In the genomic region with DNA sequence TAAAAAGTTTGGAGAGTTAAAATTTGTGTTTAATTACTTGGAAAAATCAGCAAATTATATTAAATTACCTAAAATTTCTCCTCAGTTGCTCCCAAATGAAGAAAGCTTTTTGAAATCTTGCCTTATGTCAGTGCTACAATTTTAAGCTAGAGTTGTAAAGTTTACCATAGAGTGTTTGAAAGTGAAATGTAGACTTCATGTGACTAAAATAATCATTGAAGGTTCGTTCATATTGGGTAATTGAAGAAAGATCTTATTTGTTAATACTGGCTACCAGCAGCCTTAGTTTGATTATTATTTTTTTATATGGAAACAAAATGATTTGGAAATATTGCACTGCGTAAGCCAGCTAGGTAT, we compare ENCODE assay signal across 2 cellular contexts.
TF ChIP-seq lines count a peak whose summit lies in the region.

No MANE protein-coding gene starts in this region.

TF ChIP-seq in SK-N-SH, 30 proteins besides CTCF, POLR2A, EP300 and RAD21 (continued from another document):
- TF ChIP-seq, protein P1, sequence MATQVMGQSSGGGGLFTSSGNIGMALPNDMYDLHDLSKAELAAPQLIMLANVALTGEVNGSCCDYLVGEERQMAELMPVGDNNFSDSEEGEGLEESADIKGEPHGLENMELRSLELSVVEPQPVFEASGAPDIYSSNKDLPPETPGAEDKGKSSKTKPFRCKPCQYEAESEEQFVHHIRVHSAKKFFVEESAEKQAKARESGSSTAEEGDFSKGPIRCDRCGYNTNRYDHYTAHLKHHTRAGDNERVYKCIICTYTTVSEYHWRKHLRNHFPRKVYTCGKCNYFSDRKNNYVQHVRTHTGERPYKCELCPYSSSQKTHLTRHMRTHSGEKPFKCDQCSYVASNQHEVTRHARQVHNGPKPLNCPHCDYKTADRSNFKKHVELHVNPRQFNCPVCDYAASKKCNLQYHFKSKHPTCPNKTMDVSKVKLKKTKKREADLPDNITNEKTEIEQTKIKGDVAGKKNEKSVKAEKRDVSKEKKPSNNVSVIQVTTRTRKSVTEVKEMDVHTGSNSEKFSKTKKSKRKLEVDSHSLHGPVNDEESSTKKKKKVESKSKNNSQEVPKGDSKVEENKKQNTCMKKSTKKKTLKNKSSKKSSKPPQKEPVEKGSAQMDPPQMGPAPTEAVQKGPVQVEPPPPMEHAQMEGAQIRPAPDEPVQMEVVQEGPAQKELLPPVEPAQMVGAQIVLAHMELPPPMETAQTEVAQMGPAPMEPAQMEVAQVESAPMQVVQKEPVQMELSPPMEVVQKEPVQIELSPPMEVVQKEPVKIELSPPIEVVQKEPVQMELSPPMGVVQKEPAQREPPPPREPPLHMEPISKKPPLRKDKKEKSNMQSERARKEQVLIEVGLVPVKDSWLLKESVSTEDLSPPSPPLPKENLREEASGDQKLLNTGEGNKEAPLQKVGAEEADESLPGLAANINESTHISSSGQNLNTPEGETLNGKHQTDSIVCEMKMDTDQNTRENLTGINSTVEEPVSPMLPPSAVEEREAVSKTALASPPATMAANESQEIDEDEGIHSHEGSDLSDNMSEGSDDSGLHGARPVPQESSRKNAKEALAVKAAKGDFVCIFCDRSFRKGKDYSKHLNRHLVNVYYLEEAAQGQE (IDR thresholded peaks at IDR 0.05; ENCODE audit: low read depth, low read length) = no peak
- no peak for TF ChIP-seq NRF1 (IDR thresholded peaks at IDR 0.05; ENCODE audit: low read depth, low read length)
- TF ChIP-seq EZH2phosphoT487 (IDR thresholded peaks at IDR 0.05; ENCODE audit: borderline replicate concordance, low read depth) = no peak
- TF ChIP-seq SMC3 (IDR thresholded peaks at IDR 0.05; ENCODE audit: low read depth, low read length) = no peak
- TF ChIP-seq POLR2AphosphoS5 (IDR thresholded peaks at IDR 0.05; ENCODE audit: low read depth, low read length) = no peak
- TF ChIP-seq GATA2 (CRISPR knock-in tag; IDR thresholded peaks at IDR 0.05) = no peak
- TF ChIP-seq ELF1 (IDR thresholded peaks at IDR 0.05) = no peak
- no peak for TF ChIP-seq PBX3 (IDR thresholded peaks at IDR 0.05)
- no peak for TF ChIP-seq GABPA (IDR thresholded peaks at IDR 0.05; ENCODE audit: low read depth)
- TF ChIP-seq YY1 (IDR thresholded peaks at IDR 0.05; ENCODE audit: low read depth) = no peak
- TF ChIP-seq MXI1 (IDR thresholded peaks at IDR 0.05; ENCODE audit: low read depth, low read length) = no peak
- TF ChIP-seq, protein P2, sequence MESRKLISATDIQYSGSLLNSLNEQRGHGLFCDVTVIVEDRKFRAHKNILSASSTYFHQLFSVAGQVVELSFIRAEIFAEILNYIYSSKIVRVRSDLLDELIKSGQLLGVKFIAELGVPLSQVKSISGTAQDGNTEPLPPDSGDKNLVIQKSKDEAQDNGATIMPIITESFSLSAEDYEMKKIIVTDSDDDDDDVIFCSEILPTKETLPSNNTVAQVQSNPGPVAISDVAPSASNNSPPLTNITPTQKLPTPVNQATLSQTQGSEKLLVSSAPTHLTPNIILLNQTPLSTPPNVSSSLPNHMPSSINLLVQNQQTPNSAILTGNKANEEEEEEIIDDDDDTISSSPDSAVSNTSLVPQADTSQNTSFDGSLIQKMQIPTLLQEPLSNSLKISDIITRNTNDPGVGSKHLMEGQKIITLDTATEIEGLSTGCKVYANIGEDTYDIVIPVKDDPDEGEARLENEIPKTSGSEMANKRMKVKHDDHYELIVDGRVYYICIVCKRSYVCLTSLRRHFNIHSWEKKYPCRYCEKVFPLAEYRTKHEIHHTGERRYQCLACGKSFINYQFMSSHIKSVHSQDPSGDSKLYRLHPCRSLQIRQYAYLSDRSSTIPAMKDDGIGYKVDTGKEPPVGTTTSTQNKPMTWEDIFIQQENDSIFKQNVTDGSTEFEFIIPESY (IDR thresholded peaks at IDR 0.05; ENCODE audit: borderline replicate concordance, low read depth) = no peak
- no peak for TF ChIP-seq MEF2A (IDR thresholded peaks at IDR 0.05; ENCODE audit: borderline replicate concordance, low read depth)

TF ChIP-seq in SK-N-SH treated with all-trans-retinoic acid at 6 μM for 48 hours, 23 proteins besides CTCF, POLR2A, EP300 and RAD21 (continued from another document):
- no peak for TF ChIP-seq OSR1 (CRISPR knock-in tag; IDR thresholded peaks at IDR 0.05)
- no peak for TF ChIP-seq RARB (CRISPR knock-in tag; IDR thresholded peaks at IDR 0.05)
TF ChIP-seq in SK-N-SH treated with all-trans-retinoic acid at 6 μM for 48 hours: peak in this region for 0.
